Comparison of ENCODE assay signal across 29 cellular contexts in genomic region chr5:61363715-61364114, GRCh38.
"Had no signal": no experiment of that assay in that cellular context is flagged by ENCODE, and none has a peak within 500 bp of the region (broad histone marks: within the 10 kb centered on the region; RNA-seq: fewer than 3 reads in every experiment).

No MANE protein-coding gene starts in this region.

- H3K4me3 ChIP-seq: ascending aorta, body of pancreas, breast epithelium, Peyer's patch, SJSA1 had no signal

- H3K9me3 Mint-ChIP-seq: activated CD8-positive, alpha-beta T cell treated with anti-CD3 and anti-CD28 coated beads for 36 hours; activated naive CD4-positive, alpha-beta T cell treated with anti-CD3 and anti-CD28 coated beads, Interleukin-2, amount 50 U/mL, for 24 hours; activated T-cell treated with anti-CD3 and anti-CD28 coated beads, Interleukin-2, amount 50 U/mL, for 24 hours; activated T-helper 2 cell treated with anti-CD3 and anti-CD28 coated beads, Interferon-gamma antibody, Interleukin-2, Interleukin-4, amounts not matched to agents 10 μg/mL and 5 μg/mL and 100 μg/mL, durations not matched to agents 14 hours and 24 hours and 36 hours had no signal

- H3K36me3 Mint-ChIP-seq: activated naive CD8-positive, alpha-beta T cell treated with anti-CD3 and anti-CD28 coated beads, Interleukin-2, amount 10 ng/mL, durations not matched to agents 7 days and 5 days had no signal

- H3K4me3 Mint-ChIP-seq: activated CD8-positive, alpha-beta T cell treated with anti-CD3 and anti-CD28 coated beads for 36 hours; activated naive CD4-positive, alpha-beta T cell treated with anti-CD3 and anti-CD28 coated beads, Interleukin-2, amount 50 U/mL, for 24 hours; activated naive CD8-positive, alpha-beta T cell treated with anti-CD3 and anti-CD28 coated beads, Interleukin-2, amount 10 ng/mL, durations not matched to agents 7 days and 5 days; activated T-cell treated with anti-CD3 and anti-CD28 coated beads, Interleukin-2, amount 50 U/mL, for 24 hours had no signal

- ATAC-seq: activated CD8-positive, alpha-beta T cell treated with anti-CD3 and anti-CD28 coated beads for 36 hours; body of pancreas; PC-3 had no signal

- H3K9me3 ChIP-seq: ascending aorta, body of pancreas, breast epithelium, Peyer's patch, SJSA1 had no signal

- DNase-seq: activated CD4-positive, alpha-beta T cell treated with anti-CD3 and anti-CD28 coated beads for 1 hour; activated CD4-positive, CD25-positive, alpha-beta regulatory T cell; activated gamma-delta T cell; activated naive CD4-positive, alpha-beta T cell treated with Interleukin-2 at 50 U/mL for 16 hours; activated naive CD8-positive, alpha-beta T cell treated with anti-CD3 and anti-CD28 coated beads, Interleukin-2, amount 10 ng/mL, durations not matched to agents 7 days and 5 days; activated T-cell treated with anti-CD3 and anti-CD28 coated beads, Interleukin-2, amount 50 U/mL, for 24 hours; amygdala; body of pancreas; cerebellar nuclear complex; NCI-H1048; NCI-H1105 treated with DMSO at 0.1 percent for 48 hours; NCI-H1436; NCI-H1694; NCI-H2029; NCI-H345; NCI-H748 treated with DMSO at 0.1 percent for 48 hours; NK-92 treated with Interleukin-12 subunit alpha and Interleukin-12 subunit beta, amount 100 ng/mL, for 24 hours; PC-3; Peyer's patch; RPMI8226; SHP77 treated with DMSO at 0.1 percent for 48 hours; T1000 had no signal

- H3K4me1 ChIP-seq: breast epithelium, Peyer's patch, SJSA1 had no signal

- H3K27ac Mint-ChIP-seq: activated CD8-positive, alpha-beta T cell treated with anti-CD3 and anti-CD28 coated beads for 36 hours; activated naive CD4-positive, alpha-beta T cell treated with anti-CD3 and anti-CD28 coated beads, Interleukin-2, amount 50 U/mL, for 24 hours; activated naive CD8-positive, alpha-beta T cell treated with anti-CD3 and anti-CD28 coated beads, Interleukin-2, amount 10 ng/mL, durations not matched to agents 7 days and 5 days; activated T-cell treated with anti-CD3 and anti-CD28 coated beads, Interleukin-2, amount 50 U/mL, for 24 hours; activated T-helper 2 cell treated with anti-CD3 and anti-CD28 coated beads, Interferon-gamma antibody, Interleukin-2, Interleukin-4, amounts not matched to agents 10 μg/mL and 5 μg/mL and 100 μg/mL, durations not matched to agents 14 hours and 24 hours and 36 hours had no signal

- H3K27me3 ChIP-seq: ascending aorta, body of pancreas, breast epithelium, Peyer's patch, SJSA1 had no signal

- H3K36me3 ChIP-seq: ascending aorta, breast epithelium, Peyer's patch, WERI-Rb-1 had no signal

- H3K27me3 Mint-ChIP-seq: activated CD8-positive, alpha-beta T cell treated with anti-CD3 and anti-CD28 coated beads for 36 hours; activated naive CD4-positive, alpha-beta T cell treated with anti-CD3 and anti-CD28 coated beads, Interleukin-2, amount 50 U/mL, for 24 hours; activated naive CD8-positive, alpha-beta T cell treated with anti-CD3 and anti-CD28 coated beads, Interleukin-2, amount 10 ng/mL, durations not matched to agents 7 days and 5 days; activated T-cell treated with anti-CD3 and anti-CD28 coated beads, Interleukin-2, amount 50 U/mL, for 24 hours had no signal

- H3K27ac ChIP-seq: ascending aorta, body of pancreas, breast epithelium, Peyer's patch, SJSA1, WERI-Rb-1 had no signal
